1 cellular context compared by ENCODE assay signal in the genomic region with DNA sequence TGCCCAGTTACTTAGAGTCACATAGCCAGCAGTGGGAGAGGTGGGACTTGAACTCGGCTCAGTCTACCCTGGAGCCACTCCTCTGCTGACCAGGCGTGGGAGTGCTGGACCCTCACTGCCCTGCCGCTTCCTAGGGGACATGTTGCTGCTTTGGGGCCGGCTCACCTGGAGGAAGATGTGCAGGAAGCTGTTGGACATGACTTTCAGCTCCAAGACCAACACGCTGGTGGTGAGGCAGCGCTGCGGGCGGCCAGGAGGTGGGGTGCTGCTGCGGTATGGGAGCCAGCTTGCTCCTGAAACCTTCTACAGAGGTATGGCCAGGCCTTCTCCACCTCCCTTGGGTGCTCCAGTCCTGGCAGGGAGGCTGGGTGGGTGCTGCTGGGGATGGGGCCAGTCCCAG.
TF ChIP-seq lines count a peak whose summit lies in the region.

No MANE protein-coding gene starts in this region.

TF ChIP-seq in H1, 55 proteins besides CTCF, POLR2A, EP300 and RAD21:
- TF ChIP-seq, protein P1, sequence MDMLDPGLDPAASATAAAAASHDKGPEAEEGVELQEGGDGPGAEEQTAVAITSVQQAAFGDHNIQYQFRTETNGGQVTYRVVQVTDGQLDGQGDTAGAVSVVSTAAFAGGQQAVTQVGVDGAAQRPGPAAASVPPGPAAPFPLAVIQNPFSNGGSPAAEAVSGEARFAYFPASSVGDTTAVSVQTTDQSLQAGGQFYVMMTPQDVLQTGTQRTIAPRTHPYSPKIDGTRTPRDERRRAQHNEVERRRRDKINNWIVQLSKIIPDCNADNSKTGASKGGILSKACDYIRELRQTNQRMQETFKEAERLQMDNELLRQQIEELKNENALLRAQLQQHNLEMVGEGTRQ (IDR thresholded peaks at IDR 0.05; ENCODE audit: low read length) = no peak
- TF ChIP-seq CBX8 (IDR thresholded peaks at IDR 0.05; ENCODE audit: borderline replicate concordance, low read depth, low read length) = no peak
- no peak for TF ChIP-seq HDAC2 (IDR thresholded peaks at IDR 0.05; ENCODE audit: borderline replicate concordance in 1 of 2, low read depth in 2 of 2, low read length in 2 of 2)
- TF ChIP-seq SP2 (IDR thresholded peaks at IDR 0.05; ENCODE audit: low read length) = no peak
- no peak for TF ChIP-seq SUZ12 (IDR thresholded peaks at IDR 0.05; ENCODE audit: low read length)
- TF ChIP-seq, protein P2, sequence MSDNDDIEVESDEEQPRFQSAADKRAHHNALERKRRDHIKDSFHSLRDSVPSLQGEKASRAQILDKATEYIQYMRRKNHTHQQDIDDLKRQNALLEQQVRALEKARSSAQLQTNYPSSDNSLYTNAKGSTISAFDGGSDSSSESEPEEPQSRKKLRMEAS (IDR thresholded peaks at IDR 0.05) = no peak
- TF ChIP-seq SP1 (IDR thresholded peaks at IDR 0.05; ENCODE audit: low read depth, low read length) = no peak
- no peak for TF ChIP-seq YY1 (IDR thresholded peaks at IDR 0.05; ENCODE audit: low read depth, low read length)
- TF ChIP-seq BACH1 (IDR thresholded peaks at IDR 0.05; ENCODE audit: low read length) = no peak
- TF ChIP-seq CTBP2 (IDR thresholded peaks at IDR 0.05; ENCODE audit: borderline replicate concordance, insufficient read depth, insufficient read length, low read length) = no peak
- no peak for TF ChIP-seq KDM4A (IDR thresholded peaks at IDR 0.05; ENCODE audit: low read depth, low read length, severe bottlenecking)
- TF ChIP-seq, protein P3, sequence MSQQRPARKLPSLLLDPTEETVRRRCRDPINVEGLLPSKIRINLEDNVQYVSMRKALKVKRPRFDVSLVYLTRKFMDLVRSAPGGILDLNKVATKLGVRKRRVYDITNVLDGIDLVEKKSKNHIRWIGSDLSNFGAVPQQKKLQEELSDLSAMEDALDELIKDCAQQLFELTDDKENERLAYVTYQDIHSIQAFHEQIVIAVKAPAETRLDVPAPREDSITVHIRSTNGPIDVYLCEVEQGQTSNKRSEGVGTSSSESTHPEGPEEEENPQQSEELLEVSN (IDR thresholded peaks at IDR 0.05) = no peak
